Comparison of ENCODE assay signal across 14 cellular contexts in genomic region chr13:98301721-98302120, GRCh38.
A peak's percentile ranks its signal among the peaks of the same experiment; 100 is the strongest.
DNase-seq lines count a peak whose midpoint lies in the region; ATAC-seq and TF ChIP-seq lines count a peak whose summit lies in the region.
"Had no signal": no experiment of that assay in that cellular context is flagged by ENCODE, and none has a peak within 500 bp of the region (broad histone marks: within the 10 kb centered on the region; RNA-seq: fewer than 3 reads in every experiment).

No MANE protein-coding gene starts in this region.

- TF ChIP-seq CTCF in Calu3 (IDR thresholded peaks at IDR 0.05; ENCODE audit: unreplicated experiment): no peak
- TF ChIP-seq CTCF in WI38 (IDR thresholded peaks at IDR 0.05; ENCODE audit: low read depth, low read length): no peak
- no peak for TF ChIP-seq CTCF in gastroesophageal sphincter (IDR thresholded peaks at IDR 0.05)

- H3K9me3 ChIP-seq in gastroesophageal sphincter: no peaks in the 10 kb centered on the region

- peaks cover 0 to 44% (median 15%) of the 10 kb centered on the region in 3 donors for H3K4me1 ChIP-seq in gastroesophageal sphincter

- H3K27me3 ChIP-seq in gastroesophageal sphincter: no peaks in the 10 kb centered on the region

- no peak for DNase-seq in Calu3
- peak; percentile 70 for DNase-seq in renal cortical epithelial cell (ENCODE audit: low read depth)
- no peak for DNase-seq in NCI-H526 (lab: John Stamatoyannopoulos, UW)
- no peak for DNase-seq in posterior cingulate gyrus
- DNase-seq: activated CD8-positive, alpha-beta T cell treated with anti-CD3 and anti-CD28 coated beads, Interleukin-2, amount 10 ng/mL, durations not matched to agents 7 days and 5 days; activated effector memory CD4-positive, alpha-beta T cell treated with anti-CD3 and anti-CD28 coated beads, Interleukin-2, amount 50 U/mL, for 16 hours; NCI-H187; NCI-H82 had no signal

- peaks cover 21% of the 10 kb centered on the region for H3K4me1 Mint-ChIP-seq in Calu3 (ENCODE audit: low read depth, unreplicated experiment)
- H3K4me1 Mint-ChIP-seq: B cell, memory B cell had no signal

- peak overlapping the region; percentile 43 for H3K4me3 Mint-ChIP-seq in Calu3 (ENCODE audit: low read depth, unreplicated experiment)
- H3K4me3 Mint-ChIP-seq: activated CD8-positive, alpha-beta T cell treated with anti-CD3 and anti-CD28 coated beads, Interleukin-2, amount 10 ng/mL, durations not matched to agents 7 days and 5 days; B cell; memory B cell had no signal

- no peaks in the 10 kb centered on the region for H3K27me3 Mint-ChIP-seq in Calu3 (ENCODE audit: unreplicated experiment)

- peak overlapping the region; percentile 41 for H3K4me3 ChIP-seq in WI38 (ENCODE audit: low read depth, low read length)
- peak overlapping the region; percentile 15 to 16 for H3K4me3 ChIP-seq in gastroesophageal sphincter

- no peak for TF ChIP-seq EP300 in gastroesophageal sphincter (IDR thresholded peaks at IDR 0.05)

- CTCF ChIA-PET in Calu3 (lab: Charles Lee): no interaction called here

- no peak for TF ChIP-seq POLR2A in gastroesophageal sphincter (IDR thresholded peaks at IDR 0.05)

- peak overlapping the region; percentile 16 to 69 (median 48) for H3K27ac ChIP-seq in gastroesophageal sphincter

- H3K27ac Mint-ChIP-seq in Calu3 (ENCODE audit: unreplicated experiment): peak overlapping the region; percentile 19
- H3K27ac Mint-ChIP-seq: activated CD8-positive, alpha-beta T cell treated with anti-CD3 and anti-CD28 coated beads, Interleukin-2, amount 10 ng/mL, durations not matched to agents 7 days and 5 days; B cell; memory B cell had no signal

- 23 to 42% methylated on average over 6 to 7 of the region's 7 CpGs for whole genome bisulfite sequencing in gastroesophageal sphincter (ENCODE audit: low coverage in 1 of 2), 2 donors

- no TSS peak for BruUV-seq in Calu3 (replicated peaks; lab: Mats Ljungman, UMichigan)

- intact Hi-C loops in Calu3 (cut with micrococcal nuclease; ENCODE audit: unreplicated experiment) (no loop called here), posterior cingulate gyrus (cut with DNase I) (no loop called here)

- no peaks in the 10 kb centered on the region for H3K36me3 ChIP-seq in gastroesophageal sphincter

- peaks cover 8% of the 10 kb centered on the region for H3K36me3 Mint-ChIP-seq in Calu3 (ENCODE audit: insufficient read depth, unreplicated experiment)
- H3K36me3 Mint-ChIP-seq: memory B cell had no signal

- no peaks in the 10 kb centered on the region for H3K9me3 Mint-ChIP-seq in Calu3 (ENCODE audit: low read depth, unreplicated experiment)

- ATAC-seq in gastroesophageal sphincter: no peak
- ATAC-seq in HG03097 (IDR thresholded peaks at IDR 0.05; ENCODE audit: low FRiP score, unreplicated experiment): no peak
- ATAC-seq in GM21381 (IDR thresholded peaks at IDR 0.05; ENCODE audit: unreplicated experiment): no peak
- ATAC-seq: activated CD8-positive, alpha-beta T cell treated with anti-CD3 and anti-CD28 coated beads, Interleukin-2, amount 10 ng/mL, durations not matched to agents 7 days and 5 days had no signal
